Comparison of ENCODE assay signal across 1 cellular context in the genomic region with DNA sequence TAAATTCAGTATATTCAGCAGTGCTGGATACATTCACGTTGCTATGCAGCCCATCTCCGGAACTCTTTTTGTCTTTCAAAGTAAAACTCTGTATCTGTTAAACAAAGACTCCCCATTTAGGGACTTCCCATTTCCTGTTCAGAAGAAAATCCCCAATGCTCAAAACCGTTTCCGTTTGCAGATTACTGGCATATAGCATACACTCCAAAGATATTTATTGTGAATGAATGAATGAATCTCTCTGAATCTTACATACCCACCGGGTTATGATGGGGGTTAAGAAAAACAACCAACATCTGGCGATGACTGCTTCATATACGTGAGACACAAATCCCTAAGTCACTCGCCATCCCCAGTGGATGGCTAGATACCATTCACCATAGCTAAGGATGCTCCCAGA.
TF ChIP-seq lines count a peak whose summit lies in the region.

No MANE protein-coding gene starts in this region.

TF ChIP-seq in HepG2, 621 proteins besides CTCF, POLR2A, EP300 and RAD21:
- TF ChIP-seq ATRX (CRISPR knock-in tag; IDR thresholded peaks at IDR 0.05; ENCODE audit: borderline replicate concordance) (no peak), PREB (CRISPR knock-in tag; IDR thresholded peaks at IDR 0.05) (no peak), FOXO1 (CRISPR knock-in tag; IDR thresholded peaks at IDR 0.05) (no peak), AGO2 (optimal IDR thresholded peaks at IDR 0.05; ENCODE audit: low read depth, low read length) (no peak)
